In the genomic region with DNA sequence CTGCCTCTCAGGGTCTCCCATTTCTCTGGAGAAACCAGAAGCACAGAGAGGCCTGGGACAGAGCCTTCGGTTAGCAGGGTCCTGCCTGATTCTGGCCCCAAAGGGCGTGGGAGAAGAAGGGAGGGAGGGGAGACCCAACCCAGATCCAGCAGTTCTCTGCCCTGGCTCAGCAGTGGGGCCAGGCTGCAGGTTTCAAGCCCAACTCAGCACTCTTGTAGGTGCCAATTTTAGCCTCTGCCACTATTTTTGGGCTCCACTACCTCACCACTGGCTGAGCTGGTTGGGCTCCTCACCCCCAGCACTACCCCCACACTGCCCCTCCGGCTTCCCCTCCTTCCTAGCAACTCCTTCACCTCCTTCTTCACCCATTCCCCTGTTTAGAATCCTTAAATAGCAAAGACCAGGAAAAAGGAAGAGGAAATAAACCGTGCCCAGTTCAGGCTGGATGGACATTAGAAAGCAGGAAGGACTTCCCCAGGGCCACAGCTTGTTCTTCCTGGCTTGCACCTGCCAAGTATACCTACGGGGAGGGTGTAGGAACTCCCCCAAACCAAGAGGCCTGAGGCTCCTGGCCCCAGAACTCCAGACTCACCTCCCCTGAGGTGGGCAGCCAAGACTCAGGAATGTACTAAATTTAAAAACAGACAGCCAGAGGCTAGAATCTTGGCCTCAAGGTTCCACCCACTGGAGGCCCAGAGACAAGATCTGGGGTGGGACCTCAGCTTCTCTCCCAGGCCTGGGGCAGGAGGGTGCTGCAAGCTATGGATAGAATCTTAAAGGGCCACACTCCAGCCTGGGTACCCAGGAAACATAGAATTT, we compare ENCODE assay signal across 8 cellular contexts. TPM values are rescaled to one million over a fixed set of nuclear protein-coding genes. Genes with fewer than 3 reads are reported as not detected.
DNase-seq lines count a peak whose midpoint lies in the region; ATAC-seq and TF ChIP-seq lines count a peak whose summit lies in the region.

No MANE protein-coding gene starts in this region.

- intact Hi-C loops in activated T-helper 2 cell treated with anti-CD3 and anti-CD28 coated beads, Interferon-gamma antibody, Interleukin-2, Interleukin-4, amounts not matched to agents 10 μg/mL and 5 μg/mL and 100 μg/mL, durations not matched to agents 14 hours and 24 hours and 36 hours (cut with micrococcal nuclease), result loop anchor here (10.0 kb wide), 1 partner anchor 215 kb away; the partner anchor contains the start of gene SLC25A44

- H3K36me3 ChIP-seq in hepatocyte (replicated peaks; ENCODE audit: insufficient read depth, low read depth), result no peaks in the 10 kb centered on the region

- H3K27me3 Mint-ChIP-seq in activated T-helper 2 cell treated with anti-CD3 and anti-CD28 coated beads, Interferon-gamma antibody, Interleukin-2, Interleukin-4, amounts not matched to agents 10 μg/mL and 5 μg/mL and 100 μg/mL, durations not matched to agents 14 hours and 24 hours and 36 hours (ENCODE audit: low read depth), result no peaks in the 10 kb centered on the region
- no peaks in the 10 kb centered on the region for H3K27me3 Mint-ChIP-seq in stimulated activated naive CD8-positive, alpha-beta T cell treated with anti-CD3 and anti-CD28 coated beads, Interleukin-15, Interleukin-2, amounts not matched to agents 100 ng/mL and 50 ng/mL, for 24 hours

- peaks cover 47% of the 10 kb centered on the region for H3K36me3 Mint-ChIP-seq in activated T-helper 2 cell treated with anti-CD3 and anti-CD28 coated beads, Interferon-gamma antibody, Interleukin-2, Interleukin-4, amounts not matched to agents 10 μg/mL and 5 μg/mL and 100 μg/mL, durations not matched to agents 14 hours and 24 hours and 36 hours (ENCODE audit: low read depth)
- peaks cover 35% of the 10 kb centered on the region for H3K36me3 Mint-ChIP-seq in stimulated activated naive CD8-positive, alpha-beta T cell treated with anti-CD3 and anti-CD28 coated beads, Interleukin-15, Interleukin-2, amounts not matched to agents 100 ng/mL and 50 ng/mL, for 24 hours (ENCODE audit: low read depth)

- peak overlapping the region; percentile 87 for H3K27ac ChIP-seq in hepatocyte

- H3K4me2 ChIP-seq in hepatocyte, result peak overlapping the region; percentile 82

- peaks cover 69% of the 10 kb centered on the region for H3K79me2 ChIP-seq in hepatocyte

- in situ Hi-C loops in GM13977 (cut with MboI; ENCODE audit: low pct_unique_long_range_greater_than_20kb, low sequenced_read_pairs, unreplicated experiment), result no loop called here

- WGBS in hepatocyte (ENCODE audit: low lambda C conversion rate, missing lambda C conversion rate), result 51% methylated on average over 5 of the region's 5 CpGs

- H3K4me3 Mint-ChIP-seq in activated T-helper 2 cell treated with anti-CD3 and anti-CD28 coated beads, Interferon-gamma antibody, Interleukin-2, Interleukin-4, amounts not matched to agents 10 μg/mL and 5 μg/mL and 100 μg/mL, durations not matched to agents 14 hours and 24 hours and 36 hours (ENCODE audit: low read depth), result peak overlapping the region; percentile 95
- peak overlapping the region; percentile 94 for H3K4me3 Mint-ChIP-seq in stimulated activated naive CD8-positive, alpha-beta T cell treated with anti-CD3 and anti-CD28 coated beads, Interleukin-15, Interleukin-2, amounts not matched to agents 100 ng/mL and 50 ng/mL, for 24 hours

- H3K9me2 ChIP-seq in hepatocyte (replicated peaks; ENCODE audit: insufficient read depth), result no peaks in the 10 kb centered on the region

- no peak overlapping the region for H3K4me3 ChIP-seq in hepatocyte

- TF ChIP-seq CTCF in hepatocyte (IDR thresholded peaks at IDR 0.05; ENCODE audit: poor library complexity) (no peak), GM13977 (IDR thresholded peaks at IDR 0.05; ENCODE audit: extremely low read depth, insufficient read depth, missing control alignments) (no peak)

- H3K27ac Mint-ChIP-seq in activated T-helper 2 cell treated with anti-CD3 and anti-CD28 coated beads, Interferon-gamma antibody, Interleukin-2, Interleukin-4, amounts not matched to agents 10 μg/mL and 5 μg/mL and 100 μg/mL, durations not matched to agents 14 hours and 24 hours and 36 hours, result peak overlapping the region; percentile 95
- peak overlapping the region; percentile 94 for H3K27ac Mint-ChIP-seq in stimulated activated naive CD8-positive, alpha-beta T cell treated with anti-CD3 and anti-CD28 coated beads, Interleukin-15, Interleukin-2, amounts not matched to agents 100 ng/mL and 50 ng/mL, for 24 hours

- no peaks in the 10 kb centered on the region for H3K9me3 Mint-ChIP-seq in activated T-helper 2 cell treated with anti-CD3 and anti-CD28 coated beads, Interferon-gamma antibody, Interleukin-2, Interleukin-4, amounts not matched to agents 10 μg/mL and 5 μg/mL and 100 μg/mL, durations not matched to agents 14 hours and 24 hours and 36 hours
- no peaks in the 10 kb centered on the region for H3K9me3 Mint-ChIP-seq in stimulated activated naive CD8-positive, alpha-beta T cell treated with anti-CD3 and anti-CD28 coated beads, Interleukin-15, Interleukin-2, amounts not matched to agents 100 ng/mL and 50 ng/mL, for 24 hours

- H3K4me1 ChIP-seq in hepatocyte (ENCODE audit: insufficient read depth), result peaks cover 50% of the 10 kb centered on the region

- peak overlapping the region; percentile 51 for H2AFZ ChIP-seq in hepatocyte

- H4K20me1 ChIP-seq in hepatocyte (ENCODE audit: insufficient read depth, poor library complexity, severe bottlenecking), result peaks cover 11% of the 10 kb centered on the region

- no peaks in the 10 kb centered on the region for H3K9me3 ChIP-seq in hepatocyte (ENCODE audit: low read depth)

- DNase-seq in stimulated activated CD4-positive, alpha-beta T cell treated with anti-CD3 and anti-CD28 coated beads, Interleukin-1b, Interleukin-23, amount 100 ng/mL, for 48 hours, result peak; percentile 6
- no peak for DNase-seq in stimulated activated CD4-positive, alpha-beta T cell treated with anti-CD3 and anti-CD28 coated beads, Interleukin-4, amount 100 ng/mL, for 4 hours
- no peak for DNase-seq in activated T-helper 2 cell treated with anti-CD3 and anti-CD28 coated beads, Interferon-gamma antibody, Interleukin-2, Interleukin-4, amounts not matched to agents 10 μg/mL and 5 μg/mL and 100 μg/mL, durations not matched to agents 14 hours and 24 hours and 36 hours (ENCODE audit: low spot score)
- DNase-seq in hepatocyte (ENCODE audit: low spot score) (no peak), dedifferentiated amniotic fluid mesenchymal stem cell (ENCODE audit: extremely low spot score) (no peak), GM13977 (ENCODE audit: low spot score) (no peak)

- no peak for ATAC-seq in HG03108 (IDR thresholded peaks at IDR 0.05; ENCODE audit: unreplicated experiment)

- H3K27me3 ChIP-seq in hepatocyte, result no peaks in the 10 kb centered on the region

- H3K4me1 Mint-ChIP-seq in activated T-helper 2 cell treated with anti-CD3 and anti-CD28 coated beads, Interferon-gamma antibody, Interleukin-2, Interleukin-4, amounts not matched to agents 10 μg/mL and 5 μg/mL and 100 μg/mL, durations not matched to agents 14 hours and 24 hours and 36 hours (ENCODE audit: low read depth), result peaks cover 51% of the 10 kb centered on the region
- peaks cover 70% of the 10 kb centered on the region for H3K4me1 Mint-ChIP-seq in stimulated activated naive CD8-positive, alpha-beta T cell treated with anti-CD3 and anti-CD28 coated beads, Interleukin-15, Interleukin-2, amounts not matched to agents 100 ng/mL and 50 ng/mL, for 24 hours (ENCODE audit: low read depth)

RNA-seq across cellular contexts. Expression of gene ARHGEF2, which starts 1.4 kb away (rescaled TPM):
- total RNA-seq in activated T-helper 2 cell treated with anti-CD3 and anti-CD28 coated beads, Interferon-gamma antibody, Interleukin-2, Interleukin-4, amounts not matched to agents 10 μg/mL and 5 μg/mL and 100 μg/mL, durations not matched to agents 14 hours and 24 hours and 36 hours, result 211 and 216 TPM in 2 replicates
- total RNA-seq in hepatocyte, result 36.5 and 46.9 TPM in 2 replicates
- polyA plus RNA-seq in hepatocyte, result 27.1 and 30.1 TPM in 2 replicates

RNA-seq across cellular contexts. Expression of gene RXFP4, which starts 38.3 kb away (rescaled TPM):
- not detected in 2 replicates for total RNA-seq in activated T-helper 2 cell treated with anti-CD3 and anti-CD28 coated beads, Interferon-gamma antibody, Interleukin-2, Interleukin-4, amounts not matched to agents 10 μg/mL and 5 μg/mL and 100 μg/mL, durations not matched to agents 14 hours and 24 hours and 36 hours
- 0.83 TPM in 1 of 2 replicates, not detected in the other for total RNA-seq in hepatocyte
- polyA plus RNA-seq in hepatocyte, result not detected in 2 replicates

RNA-seq across cellular contexts. Expression of gene SSR2, which starts 41.0 kb away (rescaled TPM):
- total RNA-seq in activated T-helper 2 cell treated with anti-CD3 and anti-CD28 coated beads, Interferon-gamma antibody, Interleukin-2, Interleukin-4, amounts not matched to agents 10 μg/mL and 5 μg/mL and 100 μg/mL, durations not matched to agents 14 hours and 24 hours and 36 hours, result 227 and 239 TPM in 2 replicates
- total RNA-seq in hepatocyte, result 393 and 416 TPM in 2 replicates
- 326 and 360 TPM in 2 replicates for polyA plus RNA-seq in hepatocyte

RNA-seq across cellular contexts. Expression of gene KHDC4, which starts 45.5 kb away (rescaled TPM):
- total RNA-seq in activated T-helper 2 cell treated with anti-CD3 and anti-CD28 coated beads, Interferon-gamma antibody, Interleukin-2, Interleukin-4, amounts not matched to agents 10 μg/mL and 5 μg/mL and 100 μg/mL, durations not matched to agents 14 hours and 24 hours and 36 hours, result 78.4 and 83.5 TPM in 2 replicates
- 33.2 and 40.3 TPM in 2 replicates for total RNA-seq in hepatocyte
- polyA plus RNA-seq in hepatocyte, result 15.7 and 28.0 TPM in 2 replicates
